ENCODE assay signal across 9 cellular contexts in genomic region chr14:94601961-94602391, GRCh38. TPM values are rescaled to one million over a fixed set of nuclear protein-coding genes. Genes with fewer than 3 reads are reported as not detected.
DNase-seq lines count a peak whose midpoint lies in the region; ATAC-seq and TF ChIP-seq lines count a peak whose summit lies in the region.
"Had no signal": no experiment of that assay in that cellular context is flagged by ENCODE, and none has a peak within 500 bp of the region (broad histone marks: within the 10 kb centered on the region; RNA-seq: fewer than 3 reads in every experiment).

No MANE protein-coding gene starts in this region.

- H3K27me3 Mint-ChIP-seq in activated naive CD4-positive, alpha-beta T cell treated with anti-CD3 and anti-CD28 coated beads, Interleukin-2, amount 10 ng/mL, durations not matched to agents 7 days and 5 days, result peaks cover 9% of the 10 kb centered on the region

- no peak for ATAC-seq in lung (ENCODE audit: insufficient read depth, low FRiP score)
- ATAC-seq in upper lobe of left lung (ENCODE audit: low FRiP score in 2 of 2), result peak; percentile 35 to 77
- ATAC-seq in GM19467 (IDR thresholded peaks at IDR 0.05; ENCODE audit: unreplicated experiment), result no peak

- CTCF ChIA-PET in activated naive CD4-positive, alpha-beta T cell treated with anti-CD3 and anti-CD28 coated beads, Interleukin-2, amount 10 ng/mL, durations not matched to agents 7 days and 5 days (lab: Charles Lee), result no interaction called here

- no peaks in the 10 kb centered on the region for H3K27me3 ChIP-seq in lung (ENCODE audit: control insufficient read depth, insufficient read depth)
- no peaks in the 10 kb centered on the region for H3K27me3 ChIP-seq in upper lobe of left lung

- H3K27ac ChIP-seq in lung (ENCODE audit: low read depth in 1 of 2, low read length in 1 of 2) (peak overlapping the region in 1 of 2 donors; percentile 5), upper lobe of left lung (peak overlapping the region in 1 of 4 donors; percentile 61)

- no peak for TF ChIP-seq EP300 in upper lobe of left lung (IDR thresholded peaks at IDR 0.05)

- H3K9me3 Mint-ChIP-seq in activated naive CD4-positive, alpha-beta T cell treated with anti-CD3 and anti-CD28 coated beads, Interleukin-2, amount 10 ng/mL, durations not matched to agents 7 days and 5 days, result no peaks in the 10 kb centered on the region

- H3K9me3 ChIP-seq in lung (ENCODE audit: control insufficient read depth in 2 of 2, insufficient read depth in 1 of 2, low read length in 1 of 2), result no peaks in the 10 kb centered on the region
- H3K9me3 ChIP-seq in upper lobe of left lung, result no peaks in the 10 kb centered on the region

- 31 to 33% methylated on average over 6 of the region's 6 CpGs for WGBS in lung, 2 donors
- 17 to 47% methylated on average over 4 to 6 of the region's 6 CpGs for WGBS in upper lobe of left lung, 2 donors

- no peak for TF ChIP-seq CTCF in lung (IDR thresholded peaks at IDR 0.05; ENCODE audit: control extremely low read depth, extremely low read depth)
- TF ChIP-seq CTCF in upper lobe of left lung (IDR thresholded peaks at IDR 0.05), result no peak

- no peak overlapping the region for H3K27ac Mint-ChIP-seq in activated naive CD4-positive, alpha-beta T cell treated with anti-CD3 and anti-CD28 coated beads, Interleukin-2, amount 10 ng/mL, durations not matched to agents 7 days and 5 days

- H3K4me3 Mint-ChIP-seq in activated naive CD4-positive, alpha-beta T cell treated with anti-CD3 and anti-CD28 coated beads, Interleukin-2, amount 10 ng/mL, durations not matched to agents 7 days and 5 days, result no peak overlapping the region

- H3K4me3 ChIP-seq in lung (no peak overlapping the region), upper lobe of left lung (no peak overlapping the region)

- H3K36me3 ChIP-seq in lung (ENCODE audit: control insufficient read depth in 2 of 2, insufficient read depth in 2 of 2, low read length in 2 of 2) (no peaks in the 10 kb centered on the region), upper lobe of left lung (no peaks in the 10 kb centered on the region)

- TF ChIP-seq POLR2A in upper lobe of left lung (IDR thresholded peaks at IDR 0.05), result no peak

- H3K36me3 Mint-ChIP-seq in activated naive CD4-positive, alpha-beta T cell treated with anti-CD3 and anti-CD28 coated beads, Interleukin-2, amount 10 ng/mL, durations not matched to agents 7 days and 5 days, result no peaks in the 10 kb centered on the region

- no peaks in the 10 kb centered on the region for H3K4me1 Mint-ChIP-seq in activated naive CD4-positive, alpha-beta T cell treated with anti-CD3 and anti-CD28 coated beads, Interleukin-2, amount 10 ng/mL, durations not matched to agents 7 days and 5 days

- peaks cover 0 to 7% of the 10 kb centered on the region in 2 donors for H3K4me1 ChIP-seq in lung (ENCODE audit: control insufficient read depth in 2 of 2, insufficient read depth in 2 of 2, low read length in 2 of 2)
- H3K4me1 ChIP-seq in upper lobe of left lung, result peaks cover 6 to 26% (median 16%) of the 10 kb centered on the region in 4 donors

- peak; percentile 77 for DNase-seq in LHCN-M2 (ENCODE audit: low read depth)
- peak; percentile 66 for DNase-seq in dermis blood vessel endothelial cell
- peak; percentile 44 for DNase-seq in lung (ENCODE audit: low spot score)
- peak in 1 of 2 donors; percentile 68 for DNase-seq in upper lobe of left lung
- DNase-seq in activated naive CD4-positive, alpha-beta T cell treated with anti-CD3 and anti-CD28 coated beads, Interleukin-2, amount 10 ng/mL, durations not matched to agents 7 days and 5 days, result no peak
- DNase-seq in NCI-H510A treated with DMSO at 0.1 percent for 48 hours (lab: John Stamatoyannopoulos, UW), result no peak
- DNase-seq in NCI-H1048 (lab: John Stamatoyannopoulos, UW), result no peak
- DNase-seq: RPMI8226 had no signal

RNA-seq across cellular contexts. Expression of gene SERPINA3, which starts 10.2 kb away (rescaled TPM):
- 1.2 and 1.3 TPM in 2 replicates for total RNA-seq in LHCN-M2 (2014; rRNA removed)
- polyA plus RNA-seq in LHCN-M2 (2012), result not detected
- total RNA-seq in dermis blood vessel endothelial cell, result 0.05 and 0.17 TPM in 2 replicates
- total RNA-seq in lung, result 100 to 1,000 TPM in 1 of 2 donors, 1 to 10 TPM in 1; 4.9 to 408 TPM
- polyA plus RNA-seq in lung, result 100 to 1,000 TPM; 100 to 446 TPM
- total RNA-seq in upper lobe of left lung, result 100 to 1,000 TPM in 1 of 6 donors, 10 to 100 TPM in 5; 32.5 to 111 (median 55.4) TPM

RNA-seq across cellular contexts. Expression of gene SERPINA5, which starts 20.8 kb away (rescaled TPM):
- total RNA-seq in LHCN-M2 (2014; rRNA removed) (0.06 and 0.13 TPM in 2 replicates), dermis blood vessel endothelial cell (0.17 and 0.33 TPM in 2 replicates), lung (1 to 10 TPM in 1 of 2 donors, not detected in 1; 4.3 TPM), upper lobe of left lung (1 to 10 TPM in 3 of 6 donors, not detected in 3; 1.2 to 2.5 (median 1.5) TPM)
- polyA plus RNA-seq in LHCN-M2 (2012), result 0.10 TPM
- polyA plus RNA-seq in lung, result under 1 TPM; 0.14 to 0.52 TPM

RNA-seq across cellular contexts. Expression of gene SERPINA4, which starts 40.7 kb away (rescaled TPM):
- total RNA-seq in LHCN-M2 (2014; rRNA removed) (not detected in 2 replicates), dermis blood vessel endothelial cell (not detected in 2 replicates), lung (under 1 TPM in 1 of 2 donors, not detected in 1; 0.18 TPM), upper lobe of left lung (under 1 TPM in 1 of 6 donors, not detected in 5; 0.13 TPM)
- polyA plus RNA-seq in LHCN-M2 (2012), result not detected
- not detected for polyA plus RNA-seq in lung

Comparison
In these comparisons a context has a peak if more than half of its experiments do, and no peak if none do; other contexts are left out.
1. DNase-seq: peak in LHCN-M2 (single experiment), dermis blood vessel endothelial cell (single experiment) and lung (single experiment); none in activated naive CD4-positive, alpha-beta T cell treated with anti-CD3 and anti-CD28 coated beads, Interleukin-2, amount 10 ng/mL, durations not matched to agents 7 days and 5 days (single experiment), NCI-H510A treated with DMSO at 0.1 percent for 48 hours (single experiment) and NCI-H1048 (single experiment).
2. ATAC-seq: peak in upper lobe of left lung (2 of 2); none in lung (single experiment) and GM19467 (single experiment).